Comparison of ENCODE assay signal across 1 cellular context in genomic region chr21:35265170-35265877, GRCh38.
TF ChIP-seq lines count a peak whose summit lies in the region.

No MANE protein-coding gene starts in this region.

TF ChIP-seq in SK-N-SH treated with all-trans-retinoic acid at 6 μM for 48 hours, 23 proteins besides CTCF, POLR2A, EP300 and RAD21 (continued from another document):
- TF ChIP-seq PATZ1 (CRISPR knock-in tag; IDR thresholded peaks at IDR 0.05; ENCODE audit: borderline replicate concordance) (no peak), GLIS3 (CRISPR knock-in tag; IDR thresholded peaks at IDR 0.05) (no peak)
